ENCODE assay signal across 26 cellular contexts in genomic region chr11:78548911-78549572, GRCh38. TPM values are rescaled to one million over a fixed set of nuclear protein-coding genes. Genes with fewer than 3 reads are reported as not detected.
DNase-seq lines count a peak whose midpoint lies in the region; ATAC-seq, FAIRE-seq and TF ChIP-seq lines count a peak whose summit lies in the region.
"Had no signal": no experiment of that assay in that cellular context is flagged by ENCODE, and none has a peak within 500 bp of the region (broad histone marks: within the 10 kb centered on the region; RNA-seq: fewer than 3 reads in every experiment).

No MANE protein-coding gene starts in this region.

- no peak for DNase-seq in H1 (ENCODE audit: low read depth in 1 of 2, low spot score in 2 of 2)
- DNase-seq in progenitor cell of endocrine pancreas (ENCODE audit: low spot score, unreplicated experiment): no peak
- DNase-seq in foreskin fibroblast: no peak
- no peak for DNase-seq in SHP77 (lab: John Stamatoyannopoulos, UW)
- DNase-seq: activated CD4-positive, alpha-beta T cell treated with anti-CD3 and anti-CD28 coated beads, Interleukin-2, amount 10 ng/mL, durations not matched to agents 24 days and 14 days; activated effector memory CD4-positive, alpha-beta T cell treated with anti-CD3 and anti-CD28 coated beads, Interleukin-2, amount 50 U/mL, for 16 hours; activated naive CD8-positive, alpha-beta T cell treated with anti-CD3 and anti-CD28 coated beads, Interleukin-2, amount 10 ng/mL, durations not matched to agents 7 days and 5 days; CD8-positive, alpha-beta memory T cell; central memory CD4-positive, alpha-beta T cell; DMS 273 treated with DMSO at 0.1 percent for 48 hours; H7; NCI-H1048; NCI-H2107; NCI-H774; psoas muscle; SJCRH30; stimulated activated CD4-positive, alpha-beta T cell treated with anti-CD3 and anti-CD28 coated beads, Interleukin-4, amount 100 ng/mL, for 24 hours; upper lobe of left lung had no signal

- no peak overlapping the region for H4K8ac ChIP-seq in H1 (ENCODE audit: extremely low read depth, insufficient read depth, low read length)

- H3K36me3 Mint-ChIP-seq in progenitor cell of endocrine pancreas (ENCODE audit: insufficient read depth): peaks cover 22% of the 10 kb centered on the region

- H3K36me3 ChIP-seq in KOPT-K1 (ENCODE audit: insufficient read depth, low read length): peaks cover 26% of the 10 kb centered on the region
- H3K36me3 ChIP-seq in H1 (ENCODE audit: control insufficient read depth in 2 of 4, insufficient read depth in 4 of 4, low read length in 3 of 4): no peaks in the 10 kb centered on the region; a peak in 1 of 8 replicates
- peaks cover 4% of the 10 kb centered on the region; the same call in 1 of the 2 replicates for H3K36me3 ChIP-seq in iPS-20b (ENCODE audit: insufficient read depth, low read depth, low read length)
- H3K36me3 ChIP-seq: SJCRH30 had no signal

- H2AFZ ChIP-seq in H1 (ENCODE audit: low read length): no peak overlapping the region

- no peak for TF ChIP-seq EP300 in H1 (IDR thresholded peaks at IDR 0.05; ENCODE audit: borderline replicate concordance in 1 of 2, low read depth in 2 of 2, low read length in 2 of 2)

- H4K20me1 ChIP-seq in H1 (replicated peaks in 1 of 2; ENCODE audit: control insufficient read depth in 1 of 2, insufficient read depth in 2 of 2, low read length in 2 of 2): peaks cover 0 to 5% of the 10 kb centered on the region in 2 experiments

- CTCF ChIA-PET in H1 (lab: Charles Lee; ENCODE audit: partially characterized antibody): interaction anchor here (0.7 to 2.1 kb wide), 3 partner anchors 16 to 321 kb away, joined by 3 to 14 read pairs (median 6); no protein-coding TSS in a partner anchor

- H3K4me1 ChIP-seq in H1 (replicated peaks in 1 of 4; ENCODE audit: control insufficient read depth in 3 of 4, insufficient read depth in 4 of 4, low read length in 3 of 4): peaks cover 6 to 15% (median 12%) of the 10 kb centered on the region in 4 experiments
- peaks cover 28% of the 10 kb centered on the region for H3K4me1 ChIP-seq in iPS-20b (ENCODE audit: insufficient read depth, low read length)
- H3K4me1 ChIP-seq: psoas muscle, SJCRH30, upper lobe of left lung had no signal

- TF ChIP-seq CTCF in H1 (IDR thresholded peaks at IDR 0.05; ENCODE audit: control extremely low read depth in 1 of 3, insufficient read depth in 1 of 3, low read depth in 1 of 3, low read length in 3 of 3) (no peak), progenitor cell of endocrine pancreas (IDR thresholded peaks at IDR 0.05; ENCODE audit: unreplicated experiment) (no peak), foreskin fibroblast (IDR thresholded peaks at IDR 0.05; ENCODE audit: low read depth, low read length) (no peak)

- no peak overlapping the region for H3K14ac ChIP-seq in H1 (ENCODE audit: insufficient read length)

- H4K91ac ChIP-seq in H1 (replicated peaks; ENCODE audit: insufficient read length, low read length): no peak overlapping the region

- no peak overlapping the region for H2BK5ac ChIP-seq in H1 (ENCODE audit: low read depth, low read length)

- H3K9me3 ChIP-seq in KOPT-K1 (ENCODE audit: insufficient read depth, low read length, poor library complexity, severe bottlenecking) (no peaks in the 10 kb centered on the region), H1 (ENCODE audit: insufficient read depth in 2 of 2, low read depth in 1 of 2, low read length in 1 of 2) (no peaks in the 10 kb centered on the region; a peak in 1 of 4 replicates), iPS-20b (ENCODE audit: insufficient read depth, low read depth, low read length) (no peaks in the 10 kb centered on the region)
- H3K9me3 ChIP-seq: psoas muscle, SJCRH30, upper lobe of left lung had no signal

- FAIRE-seq in H1 (lab: Jason Lieb, UNC): no peak
- FAIRE-seq: astrocyte, frontal cortex, GM18507, RCC 7860 had no signal

- H3K4me1 Mint-ChIP-seq in progenitor cell of endocrine pancreas (ENCODE audit: low read depth): peaks cover 26% of the 10 kb centered on the region

- H2BK15ac ChIP-seq in H1 (ENCODE audit: low read length): no peak overlapping the region

- H3K4me3 ChIP-seq in H1 (ENCODE audit: extremely low read depth in 1 of 4, insufficient read depth in 2 of 4, low read depth in 3 of 4, low read length in 4 of 4): peak overlapping the region in 1 of 4 experiments; percentile 33; a peak in 1 of 8 replicates
- H3K4me3 ChIP-seq in iPS-20b (ENCODE audit: low read length): no peak overlapping the region
- no peak overlapping the region for H3K4me3 ChIP-seq in foreskin fibroblast (ENCODE audit: low read depth in 1 of 2, low read length in 2 of 2)
- H3K4me3 ChIP-seq: psoas muscle, SJCRH30, upper lobe of left lung had no signal

- no peak for ATAC-seq in GM18870 (IDR thresholded peaks at IDR 0.05; ENCODE audit: unreplicated experiment)

- no peak overlapping the region for H3K56ac ChIP-seq in H1 (replicated peaks; ENCODE audit: insufficient read length, low read depth, low read length)

- peak overlapping the region; percentile 55 for H3K4ac ChIP-seq in H1 (replicated peaks; ENCODE audit: insufficient read length, low read depth, low read length)

- TF ChIP-seq RAD21 in H1 (IDR thresholded peaks at IDR 0.05 in 1 of 2, conservative IDR thresholded peaks at IDR 0.05 in 1 of 2; ENCODE audit: low read depth in 2 of 2, low read length in 2 of 2): no peak

- no peak overlapping the region for H2BK12ac ChIP-seq in H1 (ENCODE audit: low read depth, low read length)

- H3K27ac ChIP-seq in KOPT-K1 (ENCODE audit: low read depth, low read length, poor library complexity, severe bottlenecking): peak overlapping the region; percentile 1
- H3K27ac ChIP-seq in H1 (ENCODE audit: low read depth, low read length): no peak overlapping the region
- H3K27ac ChIP-seq in iPS-20b (ENCODE audit: low read length): no peak overlapping the region
- H3K27ac ChIP-seq: psoas muscle, SJCRH30, upper lobe of left lung had no signal

- H3K4me3 Mint-ChIP-seq in progenitor cell of endocrine pancreas (ENCODE audit: low read depth): no peak overlapping the region
- H3K4me3 Mint-ChIP-seq: activated CD4-positive, alpha-beta T cell treated with anti-CD3 and anti-CD28 coated beads, Interleukin-2, amount 10 ng/mL, durations not matched to agents 24 days and 14 days; activated naive CD8-positive, alpha-beta T cell treated with anti-CD3 and anti-CD28 coated beads, Interleukin-2, amount 10 ng/mL, durations not matched to agents 7 days and 5 days; CD8-positive, alpha-beta memory T cell; memory B cell had no signal

- no peak for TF ChIP-seq POLR2A in H1 (IDR thresholded peaks at IDR 0.05; ENCODE audit: control extremely low read depth in 1 of 2, low read depth in 2 of 2, low read length in 2 of 2)

- H3K79me2 ChIP-seq in H1 (ENCODE audit: control insufficient read depth in 1 of 2, insufficient read depth in 2 of 2, low read length in 2 of 2): peaks cover 0 to 49% of the 10 kb centered on the region in 2 experiments; a peak in 2 of 4 replicates

- H3K4me2 ChIP-seq in H1 (ENCODE audit: insufficient read depth in 1 of 2, low read depth in 2 of 2, low read length in 2 of 2): peak overlapping the region in 1 of 2 experiments; percentile 43; a peak in 3 of 4 replicates

- H3K79me1 ChIP-seq in H1 (ENCODE audit: low read depth, low read length): peaks cover 3% of the 10 kb centered on the region; the same call in 1 of the 2 replicates

- H3K23me2 ChIP-seq in H1 (ENCODE audit: low read depth, low read length): no peaks in the 10 kb centered on the region

- H3K27me3 ChIP-seq in H1 (replicated peaks in 1 of 4; ENCODE audit: control insufficient read depth in 3 of 4, extremely low read depth in 1 of 4, insufficient read depth in 3 of 4, low read length in 3 of 4): no peaks in the 10 kb centered on the region
- H3K27me3 ChIP-seq in iPS-20b (ENCODE audit: insufficient read depth, low read length): no peaks in the 10 kb centered on the region
- H3K27me3 ChIP-seq: SJCRH30, upper lobe of left lung had no signal

- H3K23ac ChIP-seq in H1 (ENCODE audit: insufficient read length): no peak overlapping the region

- POLR2A ChIA-PET in H1 (lab: Charles Lee; ENCODE audit: partially characterized antibody): interaction anchor here (0.7 kb wide), 1 partner anchor 25 kb away, joined by 4 read pairs; no protein-coding TSS in a partner anchor

- H3K9me3 Mint-ChIP-seq in progenitor cell of endocrine pancreas (ENCODE audit: low read depth): peaks cover 11% of the 10 kb centered on the region
- H3K9me3 Mint-ChIP-seq: CD8-positive, alpha-beta memory T cell had no signal

- no peaks in the 10 kb centered on the region for H3K27me3 Mint-ChIP-seq in progenitor cell of endocrine pancreas
- H3K27me3 Mint-ChIP-seq: activated CD4-positive, alpha-beta T cell treated with anti-CD3 and anti-CD28 coated beads, Interleukin-2, amount 10 ng/mL, durations not matched to agents 24 days and 14 days; activated naive CD8-positive, alpha-beta T cell treated with anti-CD3 and anti-CD28 coated beads, Interleukin-2, amount 10 ng/mL, durations not matched to agents 7 days and 5 days; CD8-positive, alpha-beta memory T cell; memory B cell had no signal

- H3K9ac ChIP-seq in H1 (replicated peaks in 1 of 4; ENCODE audit: extremely low read depth in 1 of 4, low read depth in 3 of 4, low read length in 3 of 4) (no peak overlapping the region), iPS-20b (ENCODE audit: low read depth, low read length) (peak overlapping the region; percentile 46; the same call in 1 of the 2 replicates)

- H3K27ac Mint-ChIP-seq in progenitor cell of endocrine pancreas: peak overlapping the region; percentile 54
- H3K27ac Mint-ChIP-seq: activated CD4-positive, alpha-beta T cell treated with anti-CD3 and anti-CD28 coated beads, Interleukin-2, amount 10 ng/mL, durations not matched to agents 24 days and 14 days; activated naive CD8-positive, alpha-beta T cell treated with anti-CD3 and anti-CD28 coated beads, Interleukin-2, amount 10 ng/mL, durations not matched to agents 7 days and 5 days; memory B cell had no signal

- 0 out of 2 replicates have a peak overlapping the region, but pooled peaks have one; percentile 5 for H3K18ac ChIP-seq in H1 (ENCODE audit: extremely low read depth, low read length)

- H2BK20ac ChIP-seq in H1 (ENCODE audit: low read length): no peak overlapping the region

- 85% methylated on average over 2 of the region's 2 CpGs; no CpG with 5 or more reads in 1 of the 2 experiments for WGBS in H1 (ENCODE audit: extremely low coverage in 1 of 2, insufficient coverage in 1 of 2, insufficient read length in 1 of 2, insufficient replicate concordance in 2 of 2, low coverage in 1 of 2, low lambda C conversion rate in 2 of 2, missing lambda C conversion rate in 1 of 2), 2 experiments

- H2AK5ac ChIP-seq in H1 (ENCODE audit: low read depth, low read length): no peak overlapping the region

- no peak overlapping the region for H4K5ac ChIP-seq in H1 (ENCODE audit: insufficient read length, low read depth, low read length)

- H2BK120ac ChIP-seq in H1 (replicated peaks; ENCODE audit: low read depth, low read length): no peak overlapping the region

RNA-seq across cellular contexts. Expression of gene NARS2, which starts 25.6 kb away (rescaled TPM):
- 46.7 and 51.6 TPM in 2 replicates for total RNA-seq in H1 (2021; fragmentation: NEBNext Ultra II Directional; extraction: Animal tissue kit (Norgen Biotek cat#: 25700))
- polyA plus RNA-seq in H1 (2011; rRNA removed): 14.8 and 26.2 TPM in 2 replicates
- polyA plus RNA-seq in H1 (2011; cell fraction: cytosol; rRNA removed): 29.7 TPM
- 9.9 TPM for polyA plus RNA-seq in H1 (2011; cell fraction: nucleus; rRNA removed)
- 29.6 to 46.6 TPM (median 31.9 TPM) in 4 replicates for polyA plus RNA-seq in H1 (2012, experiment 1 of 2)
- 5.5 TPM for polyA plus RNA-seq in H1 (2012, experiment 2 of 2)
- polyA plus RNA-seq in H1 (2013, experiment 1 of 2): 29.1 TPM
- 29.4 TPM for polyA plus RNA-seq in H1 (2013, experiment 2 of 2)
- 23.1 and 26.1 TPM in 2 replicates for polyA minus RNA-seq in H1 (2011; rRNA and poly(A)+ RNA removed)
- 24.7 TPM for polyA minus RNA-seq in H1 (2011; cell fraction: cytosol; rRNA and poly(A)+ RNA removed)
- polyA minus RNA-seq in H1 (2011; cell fraction: nucleus; rRNA and poly(A)+ RNA removed): 38.0 TPM
- total RNA-seq in progenitor cell of endocrine pancreas: 24.7 and 28.6 TPM in 2 replicates
